ENCODE assay signal across 8 cellular contexts in genomic region chr12:117874842-117875434, GRCh38.
DNase-seq lines count a peak whose midpoint lies in the region; ATAC-seq, FAIRE-seq and TF ChIP-seq lines count a peak whose summit lies in the region.

No MANE protein-coding gene starts in this region.

- no peak overlapping the region for H3K4me2 ChIP-seq in A549

- peaks cover 24% of the 10 kb centered on the region for H3K27me3 Mint-ChIP-seq in activated naive CD8-positive, alpha-beta T cell treated with anti-CD3 and anti-CD28 coated beads, Interleukin-2, amount 10 ng/mL, durations not matched to agents 7 days and 5 days

- ATAC-seq in A549 (peak; percentile 75 to 88), heart right ventricle (peak; percentile 75 to 84 (median 80)), GM19463 (IDR thresholded peaks at IDR 0.05; ENCODE audit: unreplicated experiment) (no peak)
- ATAC-seq in activated naive CD8-positive, alpha-beta T cell treated with anti-CD3 and anti-CD28 coated beads, Interleukin-2, amount 10 ng/mL, durations not matched to agents 7 days and 5 days (ENCODE audit: low read depth), result peak; percentile 45

- CTCF ChIA-PET in A549 (lab: Yijun Ruan, JAX), result interaction anchor here (0.6 to 7.6 kb wide), 60 partner anchors 10 to 662 kb away, joined by 3 to 203 read pairs (median 4); partner anchors contain the start of genes PEBP1, RFC5, SUDS3 and VSIG10

- no peaks in the 10 kb centered on the region for H3K4me1 ChIP-seq in A549
- peaks cover 0 to 9% (median 0%) of the 10 kb centered on the region in 9 donors for H3K4me1 ChIP-seq in heart right ventricle

- no peaks in the 10 kb centered on the region for H3K36me3 ChIP-seq in heart right ventricle

- H3K4me3 ChIP-seq in A549 (no peak overlapping the region), heart right ventricle (no peak overlapping the region)

- in situ Hi-C loops in GM13977 (cut with MboI; ENCODE audit: low pct_unique_long_range_greater_than_20kb, low sequenced_read_pairs, unreplicated experiment), result loop anchor here (25.0 kb wide), 1 partner anchor 512 kb away; the partner anchor contains the start of gene SUDS3

- H3K4me1 Mint-ChIP-seq in activated naive CD8-positive, alpha-beta T cell treated with anti-CD3 and anti-CD28 coated beads, Interleukin-2, amount 10 ng/mL, durations not matched to agents 7 days and 5 days, result peaks cover 6% of the 10 kb centered on the region

- DNase-seq in A549 (ENCODE audit: low read depth in 1 of 2, low spot score in 1 of 2) (peak; percentile 62 to 73), GM13977 (ENCODE audit: low spot score) (peak; percentile 68), LoVo (ENCODE audit: low spot score) (peak; percentile 75), SK-N-DZ (ENCODE audit: low spot score) (peak; percentile 70), heart right ventricle (peak; percentile 60 to 68), putamen (ENCODE audit: low spot score) (peak; percentile 54)
- peak; percentile 70 for DNase-seq in activated naive CD8-positive, alpha-beta T cell treated with anti-CD3 and anti-CD28 coated beads, Interleukin-2, amount 10 ng/mL, durations not matched to agents 7 days and 5 days

- POLR2A ChIA-PET in A549 (lab: Yijun Ruan, JAX), result interaction anchor here (0.6 to 0.9 kb wide), 2 partner anchors 160 to 501 kb away, joined by 3 to 7 read pairs; no protein-coding TSS in a partner anchor
- POLR2A ChIA-PET in activated naive CD8-positive, alpha-beta T cell treated with anti-CD3 and anti-CD28 coated beads, Interleukin-2, amount 10 ng/mL, durations not matched to agents 7 days and 5 days (lab: Charles Lee), result interaction anchor here (0.6 to 0.7 kb wide), 2 partner anchors 180 to 210 kb away, joined by 3 to 7 read pairs; no protein-coding TSS in a partner anchor

- H3K27ac ChIP-seq in A549, result no peak overlapping the region
- no peak overlapping the region for H3K27ac ChIP-seq in heart right ventricle

- H3K9me3 ChIP-seq in A549 (no peaks in the 10 kb centered on the region), heart right ventricle (no peaks in the 10 kb centered on the region)

- no peaks in the 10 kb centered on the region for H3K9me3 Mint-ChIP-seq in activated naive CD8-positive, alpha-beta T cell treated with anti-CD3 and anti-CD28 coated beads, Interleukin-2, amount 10 ng/mL, durations not matched to agents 7 days and 5 days

- peaks cover 0 to 38% (median 29%) of the 10 kb centered on the region in 7 donors for H3K27me3 ChIP-seq in heart right ventricle

- TF ChIP-seq CTCF in A549 (IDR thresholded peaks at IDR 0.05) (peak; percentile 94), GM13977 (IDR thresholded peaks at IDR 0.05; ENCODE audit: extremely low read depth, insufficient read depth, missing control alignments) (peak; percentile 82), heart right ventricle (IDR thresholded peaks at IDR 0.05) (peak; percentile 77 to 90 (median 87))

- H3K27ac Mint-ChIP-seq in activated naive CD8-positive, alpha-beta T cell treated with anti-CD3 and anti-CD28 coated beads, Interleukin-2, amount 10 ng/mL, durations not matched to agents 7 days and 5 days, result no peak overlapping the region

- no peak overlapping the region for H3K4me3 Mint-ChIP-seq in activated naive CD8-positive, alpha-beta T cell treated with anti-CD3 and anti-CD28 coated beads, Interleukin-2, amount 10 ng/mL, durations not matched to agents 7 days and 5 days

- no peak for TF ChIP-seq EP300 in A549 (IDR thresholded peaks at IDR 0.05)

- TF ChIP-seq POLR2A in A549 (IDR thresholded peaks at IDR 0.05; ENCODE audit: low read length), result no peak

- H3K36me3 Mint-ChIP-seq in activated naive CD8-positive, alpha-beta T cell treated with anti-CD3 and anti-CD28 coated beads, Interleukin-2, amount 10 ng/mL, durations not matched to agents 7 days and 5 days, result no peaks in the 10 kb centered on the region

- WGBS in A549 (ENCODE audit: missing lambda C conversion rate), result 28% methylated on average over 19 of the region's 19 CpGs
- WGBS in heart right ventricle, 2 donors, result 22 to 27% methylated on average over 19 of the region's 19 CpGs

- no peak for FAIRE-seq in A549 (lab: Jason Lieb, UNC)

- intact Hi-C loops in heart right ventricle (cut with DNase I), result loop anchor here in 8 of 10 donors (5.0 to 10.0 kb wide), 6 partner anchors 140 to 502 kb away; partner anchors contain the start of genes RFC5 (in 4 of the 8), SUDS3 (in 4 of the 8) and TAOK3 (in 2 of the 8)

- peak; percentile 95 to 96 for TF ChIP-seq RAD21 in A549 (conservative IDR thresholded peaks at IDR 0.05 in 1 of 2, IDR thresholded peaks at IDR 0.05 in 1 of 2)

TF ChIP-seq in A549, 52 proteins besides CTCF, POLR2A, EP300 and RAD21:
- TF ChIP-seq JUN (IDR thresholded peaks at IDR 0.05) (no peak), SMC3 (IDR thresholded peaks at IDR 0.05) (peak; percentile 95)
